1 cellular context compared by ENCODE assay signal in the genomic region with DNA sequence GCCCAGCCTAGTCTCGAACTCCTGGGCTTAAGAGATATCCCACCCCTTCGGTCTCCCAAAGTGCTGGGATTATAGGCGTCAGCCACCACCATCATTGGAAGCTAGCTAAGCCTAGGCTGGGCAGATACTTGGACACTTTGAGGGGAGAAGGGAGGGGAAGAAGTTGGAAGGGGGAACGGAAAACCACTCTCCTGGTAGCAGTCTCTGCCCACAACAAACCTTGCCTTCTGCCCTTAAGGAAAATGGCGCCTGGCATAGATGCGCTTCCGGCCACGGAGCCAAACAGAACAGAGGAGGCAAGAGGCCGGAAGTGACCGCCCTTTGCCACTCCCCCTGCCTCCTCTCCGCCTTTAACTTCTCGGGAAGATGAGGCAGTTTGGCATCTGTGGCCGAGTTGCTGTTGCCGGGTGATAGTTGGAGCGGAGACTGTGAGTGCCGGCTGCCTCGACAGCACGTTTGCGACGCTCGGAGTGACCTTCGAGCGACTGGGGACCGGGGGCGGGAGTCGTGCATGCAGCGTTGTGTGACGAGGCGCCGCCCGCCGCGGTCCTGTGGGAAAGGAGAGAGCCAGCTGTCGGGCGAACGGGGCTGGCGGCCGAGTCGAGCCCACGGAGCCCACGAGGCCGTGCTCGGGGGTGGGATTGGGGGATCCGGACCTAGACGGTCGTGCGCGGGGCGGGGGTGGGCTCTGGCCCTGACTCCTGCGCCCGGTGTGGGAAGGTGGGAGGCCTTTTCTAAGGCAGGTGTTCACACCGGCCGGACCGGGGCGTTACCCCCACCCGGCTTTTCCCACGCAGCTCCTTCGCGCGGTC.
TF ChIP-seq lines count a peak whose summit lies in the region.

TSS of gene MFN1 (plus strand) at position 327 of the 812 bp plus-strand sequence. CDS start 1,143 bp downstream, outside the sequence.

TF ChIP-seq in GM12878, 131 proteins besides CTCF, POLR2A, EP300 and RAD21 (continued from another document):
- no peak for TF ChIP-seq BCL3 (IDR thresholded peaks at IDR 0.05; ENCODE audit: borderline replicate concordance, insufficient read depth, low read depth, low read length, poor library complexity, severe bottlenecking)
- TF ChIP-seq, protein P1, sequence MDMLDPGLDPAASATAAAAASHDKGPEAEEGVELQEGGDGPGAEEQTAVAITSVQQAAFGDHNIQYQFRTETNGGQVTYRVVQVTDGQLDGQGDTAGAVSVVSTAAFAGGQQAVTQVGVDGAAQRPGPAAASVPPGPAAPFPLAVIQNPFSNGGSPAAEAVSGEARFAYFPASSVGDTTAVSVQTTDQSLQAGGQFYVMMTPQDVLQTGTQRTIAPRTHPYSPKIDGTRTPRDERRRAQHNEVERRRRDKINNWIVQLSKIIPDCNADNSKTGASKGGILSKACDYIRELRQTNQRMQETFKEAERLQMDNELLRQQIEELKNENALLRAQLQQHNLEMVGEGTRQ (IDR thresholded peaks at IDR 0.05; ENCODE audit: borderline replicate concordance, low read depth, low read length): no peak
- peak; percentile 33; the same call in 1 of the 2 replicates for TF ChIP-seq EED (IDR thresholded peaks at IDR 0.05; ENCODE audit: low read depth)
- peak; percentile 71 for TF ChIP-seq CREM (IDR thresholded peaks at IDR 0.05; ENCODE audit: low read depth)
- TF ChIP-seq, protein P2, sequence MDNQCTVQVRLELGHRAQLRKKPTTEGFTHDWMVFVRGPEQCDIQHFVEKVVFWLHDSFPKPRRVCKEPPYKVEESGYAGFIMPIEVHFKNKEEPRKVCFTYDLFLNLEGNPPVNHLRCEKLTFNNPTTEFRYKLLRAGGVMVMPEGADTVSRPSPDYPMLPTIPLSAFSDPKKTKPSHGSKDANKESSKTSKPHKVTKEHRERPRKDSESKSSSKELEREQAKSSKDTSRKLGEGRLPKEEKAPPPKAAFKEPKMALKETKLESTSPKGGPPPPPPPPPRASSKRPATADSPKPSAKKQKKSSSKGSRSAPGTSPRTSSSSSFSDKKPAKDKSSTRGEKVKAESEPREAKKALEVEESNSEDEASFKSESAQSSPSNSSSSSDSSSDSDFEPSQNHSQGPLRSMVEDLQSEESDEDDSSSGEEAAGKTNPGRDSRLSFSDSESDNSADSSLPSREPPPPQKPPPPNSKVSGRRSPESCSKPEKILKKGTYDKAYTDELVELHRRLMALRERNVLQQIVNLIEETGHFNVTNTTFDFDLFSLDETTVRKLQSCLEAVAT (IDR thresholded peaks at IDR 0.05): 0 out of 2 replicates have a peak, but pooled peaks have one; percentile 45
- no peak for TF ChIP-seq CBX5 (IDR thresholded peaks at IDR 0.05; ENCODE audit: low read depth)
- TF ChIP-seq ZNF592 (IDR thresholded peaks at IDR 0.05): no peak
